In genomic region chr2:75646090-75646582, GRCh38 we compare ENCODE assay signal across 8 cellular contexts. TPM values are rescaled to one million over a fixed set of nuclear protein-coding genes. Genes with fewer than 3 reads are reported as not detected.
A peak's percentile ranks its signal among the peaks of the same experiment; 100 is the strongest.
DNase-seq lines count a peak whose midpoint lies in the region; ATAC-seq and TF ChIP-seq lines count a peak whose summit lies in the region.

No MANE protein-coding gene starts in this region.

- H3K27ac ChIP-seq in WERI-Rb-1 (peak overlapping the region; percentile 85), right cardiac atrium (ENCODE audit: low read length) (peak overlapping the region; percentile 66)

- peak overlapping the region; percentile 74 for H3K4me3 ChIP-seq in AG09309 (ENCODE audit: control insufficient read depth, low read depth, low read length)
- H3K4me3 ChIP-seq in WERI-Rb-1 (ENCODE audit: low read depth, low read length), result peak overlapping the region; percentile 93
- peak overlapping the region; percentile 97 for H3K4me3 ChIP-seq in right cardiac atrium (ENCODE audit: low read length)

- no peaks in the 10 kb centered on the region for H3K27me3 Mint-ChIP-seq in stimulated activated naive CD8-positive, alpha-beta T cell treated with anti-CD3 and anti-CD28 coated beads, Interleukin-15, amount 100 ng/mL, for 72 hours

- H3K27me3 ChIP-seq in WERI-Rb-1 (ENCODE audit: insufficient read depth, low read depth, severe bottlenecking) (no peaks in the 10 kb centered on the region), right cardiac atrium (ENCODE audit: control insufficient read depth, insufficient read depth) (no peaks in the 10 kb centered on the region)

- no peaks in the 10 kb centered on the region for H3K9me3 ChIP-seq in WERI-Rb-1 (ENCODE audit: severe bottlenecking)
- H3K9me3 ChIP-seq in right cardiac atrium (ENCODE audit: control insufficient read depth, low read length), result no peaks in the 10 kb centered on the region

- H3K4me1 ChIP-seq in right cardiac atrium (ENCODE audit: control insufficient read depth, insufficient read depth, low read length), result peaks cover 2% of the 10 kb centered on the region

- DNase-seq in AG09309 (ENCODE audit: low read depth) (no peak), WERI-Rb-1 (no peak), right cardiac atrium (peak in 1 of 3 donors; percentile 30), COLO829 (ENCODE audit: low spot score) (no peak)
- no peak for DNase-seq in stimulated activated naive CD8-positive, alpha-beta T cell treated with anti-CD3 and anti-CD28 coated beads, Interleukin-15, amount 100 ng/mL, for 72 hours

- TF ChIP-seq CTCF in AG09309 (IDR thresholded peaks at IDR 0.05; ENCODE audit: control insufficient read depth, insufficient read depth, low read depth, low read length, missing control alignments) (no peak), WERI-Rb-1 (IDR thresholded peaks at IDR 0.05; ENCODE audit: low read depth, low read length) (no peak)

- H3K36me3 ChIP-seq in WERI-Rb-1, result peaks cover 31% of the 10 kb centered on the region

- H3K4me1 Mint-ChIP-seq in stimulated activated naive CD8-positive, alpha-beta T cell treated with anti-CD3 and anti-CD28 coated beads, Interleukin-15, amount 100 ng/mL, for 72 hours, result peaks cover 36% of the 10 kb centered on the region

- peak overlapping the region; percentile 97 to 99 for H3K27ac Mint-ChIP-seq in stimulated activated naive CD8-positive, alpha-beta T cell treated with anti-CD3 and anti-CD28 coated beads, Interleukin-15, amount 100 ng/mL, for 72 hours

- WGBS in right cardiac atrium, result 74% methylated on average over 9 of the region's 9 CpGs

- H3K4me3 Mint-ChIP-seq in stimulated activated naive CD8-positive, alpha-beta T cell treated with anti-CD3 and anti-CD28 coated beads, Interleukin-15, amount 100 ng/mL, for 72 hours, result peak overlapping the region; percentile 92 to 97

- ATAC-seq in GM21390 (IDR thresholded peaks at IDR 0.05; ENCODE audit: unreplicated experiment) (peak; percentile 4), right cardiac atrium (no peak), HG02870 (IDR thresholded peaks at IDR 0.05; ENCODE audit: unreplicated experiment) (no peak), HG03159 (IDR thresholded peaks at IDR 0.05; ENCODE audit: unreplicated experiment) (no peak)
- ATAC-seq in stimulated activated naive CD8-positive, alpha-beta T cell treated with anti-CD3 and anti-CD28 coated beads, Interleukin-15, amount 100 ng/mL, for 72 hours, result no peak

- H3K9me3 Mint-ChIP-seq in stimulated activated naive CD8-positive, alpha-beta T cell treated with anti-CD3 and anti-CD28 coated beads, Interleukin-15, amount 100 ng/mL, for 72 hours, result peaks cover 0 to 6% of the 10 kb centered on the region in 2 donors

- intact Hi-C loops in right cardiac atrium (cut with DNase I), result no loop called here

RNA-seq across cellular contexts. Expression of gene MRPL19, which starts 0.4 kb away (rescaled TPM):
- total RNA-seq in right cardiac atrium, result 10 to 100 TPM; 36.9 to 49.2 (median 43.0) TPM
- 30.4 TPM for polyA plus RNA-seq in right cardiac atrium
